ENCODE assay signal across 1 cellular context in the genomic region with DNA sequence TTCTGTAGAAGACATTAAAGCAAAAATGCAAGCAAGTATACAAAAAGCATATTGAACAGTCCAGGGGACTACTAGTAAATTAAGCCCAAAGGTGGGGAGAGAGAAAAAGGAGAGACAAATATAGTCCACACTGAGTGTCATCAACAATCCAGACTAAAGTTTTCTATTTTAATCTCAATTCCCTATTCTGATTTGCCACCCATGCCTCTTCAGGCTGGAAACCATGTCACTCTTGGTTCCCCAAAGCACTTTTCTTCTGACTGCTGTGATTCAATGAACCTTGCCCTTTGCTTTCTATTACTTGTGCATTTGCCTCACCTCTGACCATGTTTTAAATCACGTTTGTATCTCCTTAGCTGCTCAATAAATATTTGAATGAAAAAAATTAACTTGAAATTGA.
TF ChIP-seq lines count a peak whose summit lies in the region.

No MANE protein-coding gene starts in this region.

TF ChIP-seq in HepG2, 621 proteins besides CTCF, POLR2A, EP300 and RAD21 (continued from another document):
- TF ChIP-seq, protein P1, sequence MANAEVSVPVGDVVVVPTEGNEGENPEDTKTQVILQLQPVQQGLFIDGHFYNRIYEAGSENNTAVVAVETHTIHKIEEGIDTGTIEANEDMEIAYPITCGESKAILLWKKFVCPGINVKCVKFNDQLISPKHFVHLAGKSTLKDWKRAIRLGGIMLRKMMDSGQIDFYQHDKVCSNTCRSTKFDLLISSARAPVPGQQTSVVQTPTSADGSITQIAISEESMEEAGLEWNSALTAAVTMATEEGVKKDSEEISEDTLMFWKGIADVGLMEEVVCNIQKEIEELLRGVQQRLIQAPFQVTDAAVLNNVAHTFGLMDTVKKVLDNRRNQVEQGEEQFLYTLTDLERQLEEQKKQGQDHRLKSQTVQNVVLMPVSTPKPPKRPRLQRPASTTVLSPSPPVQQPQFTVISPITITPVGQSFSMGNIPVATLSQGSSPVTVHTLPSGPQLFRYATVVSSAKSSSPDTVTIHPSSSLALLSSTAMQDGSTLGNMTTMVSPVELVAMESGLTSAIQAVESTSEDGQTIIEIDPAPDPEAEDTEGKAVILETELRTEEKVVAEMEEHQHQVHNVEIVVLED (CRISPR knock-in tag; IDR thresholded peaks at IDR 0.05; ENCODE audit: borderline replicate concordance): no peak
- TF ChIP-seq DNMT3B (CRISPR knock-in tag; conservative IDR thresholded peaks at IDR 0.05) (no peak), KLF15 (CRISPR knock-in tag; IDR thresholded peaks at IDR 0.05; ENCODE audit: borderline replicate concordance) (no peak), SNRNP70 (IDR thresholded peaks at IDR 0.05; ENCODE audit: low read depth, low read length) (no peak), SNAPC2 (CRISPR knock-in tag; IDR thresholded peaks at IDR 0.05) (no peak), ZNF703 (CRISPR knock-in tag; IDR thresholded peaks at IDR 0.05; ENCODE audit: borderline replicate concordance) (no peak), MIER3 (CRISPR knock-in tag; IDR thresholded peaks at IDR 0.05; ENCODE audit: borderline replicate concordance) (no peak)
- TF ChIP-seq, protein P2, sequence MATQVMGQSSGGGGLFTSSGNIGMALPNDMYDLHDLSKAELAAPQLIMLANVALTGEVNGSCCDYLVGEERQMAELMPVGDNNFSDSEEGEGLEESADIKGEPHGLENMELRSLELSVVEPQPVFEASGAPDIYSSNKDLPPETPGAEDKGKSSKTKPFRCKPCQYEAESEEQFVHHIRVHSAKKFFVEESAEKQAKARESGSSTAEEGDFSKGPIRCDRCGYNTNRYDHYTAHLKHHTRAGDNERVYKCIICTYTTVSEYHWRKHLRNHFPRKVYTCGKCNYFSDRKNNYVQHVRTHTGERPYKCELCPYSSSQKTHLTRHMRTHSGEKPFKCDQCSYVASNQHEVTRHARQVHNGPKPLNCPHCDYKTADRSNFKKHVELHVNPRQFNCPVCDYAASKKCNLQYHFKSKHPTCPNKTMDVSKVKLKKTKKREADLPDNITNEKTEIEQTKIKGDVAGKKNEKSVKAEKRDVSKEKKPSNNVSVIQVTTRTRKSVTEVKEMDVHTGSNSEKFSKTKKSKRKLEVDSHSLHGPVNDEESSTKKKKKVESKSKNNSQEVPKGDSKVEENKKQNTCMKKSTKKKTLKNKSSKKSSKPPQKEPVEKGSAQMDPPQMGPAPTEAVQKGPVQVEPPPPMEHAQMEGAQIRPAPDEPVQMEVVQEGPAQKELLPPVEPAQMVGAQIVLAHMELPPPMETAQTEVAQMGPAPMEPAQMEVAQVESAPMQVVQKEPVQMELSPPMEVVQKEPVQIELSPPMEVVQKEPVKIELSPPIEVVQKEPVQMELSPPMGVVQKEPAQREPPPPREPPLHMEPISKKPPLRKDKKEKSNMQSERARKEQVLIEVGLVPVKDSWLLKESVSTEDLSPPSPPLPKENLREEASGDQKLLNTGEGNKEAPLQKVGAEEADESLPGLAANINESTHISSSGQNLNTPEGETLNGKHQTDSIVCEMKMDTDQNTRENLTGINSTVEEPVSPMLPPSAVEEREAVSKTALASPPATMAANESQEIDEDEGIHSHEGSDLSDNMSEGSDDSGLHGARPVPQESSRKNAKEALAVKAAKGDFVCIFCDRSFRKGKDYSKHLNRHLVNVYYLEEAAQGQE (IDR thresholded peaks at IDR 0.05; ENCODE audit: borderline replicate concordance in 1 of 2, low read depth in 1 of 2, low read length in 2 of 2): no peak
- TF ChIP-seq, protein P3, sequence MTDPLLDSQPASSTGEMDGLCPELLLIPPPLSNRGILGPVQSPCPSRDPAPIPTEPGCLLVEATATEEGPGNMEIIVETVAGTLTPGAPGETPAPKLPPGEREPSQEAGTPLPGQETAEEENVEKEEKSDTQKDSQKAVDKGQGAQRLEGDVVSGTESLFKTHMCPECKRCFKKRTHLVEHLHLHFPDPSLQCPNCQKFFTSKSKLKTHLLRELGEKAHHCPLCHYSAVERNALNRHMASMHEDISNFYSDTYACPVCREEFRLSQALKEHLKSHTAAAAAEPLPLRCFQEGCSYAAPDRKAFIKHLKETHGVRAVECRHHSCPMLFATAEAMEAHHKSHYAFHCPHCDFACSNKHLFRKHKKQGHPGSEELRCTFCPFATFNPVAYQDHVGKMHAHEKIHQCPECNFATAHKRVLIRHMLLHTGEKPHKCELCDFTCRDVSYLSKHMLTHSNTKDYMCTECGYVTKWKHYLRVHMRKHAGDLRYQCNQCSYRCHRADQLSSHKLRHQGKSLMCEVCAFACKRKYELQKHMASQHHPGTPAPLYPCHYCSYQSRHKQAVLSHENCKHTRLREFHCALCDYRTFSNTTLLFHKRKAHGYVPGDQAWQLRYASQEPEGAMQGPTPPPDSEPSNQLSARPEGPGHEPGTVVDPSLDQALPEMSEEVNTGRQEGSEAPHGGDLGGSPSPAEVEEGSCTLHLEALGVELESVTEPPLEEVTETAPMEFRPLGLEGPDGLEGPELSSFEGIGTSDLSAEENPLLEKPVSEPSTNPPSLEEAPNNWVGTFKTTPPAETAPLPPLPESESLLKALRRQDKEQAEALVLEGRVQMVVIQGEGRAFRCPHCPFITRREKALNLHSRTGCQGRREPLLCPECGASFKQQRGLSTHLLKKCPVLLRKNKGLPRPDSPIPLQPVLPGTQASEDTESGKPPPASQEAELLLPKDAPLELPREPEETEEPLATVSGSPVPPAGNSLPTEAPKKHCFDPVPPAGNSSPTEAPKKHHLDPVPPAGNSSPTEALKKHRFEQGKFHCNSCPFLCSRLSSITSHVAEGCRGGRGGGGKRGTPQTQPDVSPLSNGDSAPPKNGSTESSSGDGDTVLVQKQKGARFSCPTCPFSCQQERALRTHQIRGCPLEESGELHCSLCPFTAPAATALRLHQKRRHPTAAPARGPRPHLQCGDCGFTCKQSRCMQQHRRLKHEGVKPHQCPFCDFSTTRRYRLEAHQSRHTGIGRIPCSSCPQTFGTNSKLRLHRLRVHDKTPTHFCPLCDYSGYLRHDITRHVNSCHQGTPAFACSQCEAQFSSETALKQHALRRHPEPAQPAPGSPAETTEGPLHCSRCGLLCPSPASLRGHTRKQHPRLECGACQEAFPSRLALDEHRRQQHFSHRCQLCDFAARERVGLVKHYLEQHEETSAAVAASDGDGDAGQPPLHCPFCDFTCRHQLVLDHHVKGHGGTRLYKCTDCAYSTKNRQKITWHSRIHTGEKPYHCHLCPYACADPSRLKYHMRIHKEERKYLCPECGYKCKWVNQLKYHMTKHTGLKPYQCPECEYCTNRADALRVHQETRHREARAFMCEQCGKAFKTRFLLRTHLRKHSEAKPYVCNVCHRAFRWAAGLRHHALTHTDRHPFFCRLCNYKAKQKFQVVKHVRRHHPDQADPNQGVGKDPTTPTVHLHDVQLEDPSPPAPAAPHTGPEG (CRISPR knock-in tag; IDR thresholded peaks at IDR 0.05): no peak
- TF ChIP-seq, protein P4, sequence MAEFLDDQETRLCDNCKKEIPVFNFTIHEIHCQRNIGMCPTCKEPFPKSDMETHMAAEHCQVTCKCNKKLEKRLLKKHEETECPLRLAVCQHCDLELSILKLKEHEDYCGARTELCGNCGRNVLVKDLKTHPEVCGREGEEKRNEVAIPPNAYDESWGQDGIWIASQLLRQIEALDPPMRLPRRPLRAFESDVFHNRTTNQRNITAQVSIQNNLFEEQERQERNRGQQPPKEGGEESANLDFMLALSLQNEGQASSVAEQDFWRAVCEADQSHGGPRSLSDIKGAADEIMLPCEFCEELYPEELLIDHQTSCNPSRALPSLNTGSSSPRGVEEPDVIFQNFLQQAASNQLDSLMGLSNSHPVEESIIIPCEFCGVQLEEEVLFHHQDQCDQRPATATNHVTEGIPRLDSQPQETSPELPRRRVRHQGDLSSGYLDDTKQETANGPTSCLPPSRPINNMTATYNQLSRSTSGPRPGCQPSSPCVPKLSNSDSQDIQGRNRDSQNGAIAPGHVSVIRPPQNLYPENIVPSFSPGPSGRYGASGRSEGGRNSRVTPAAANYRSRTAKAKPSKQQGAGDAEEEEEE (CRISPR knock-in tag; IDR thresholded peaks at IDR 0.05; ENCODE audit: borderline replicate concordance): no peak
TF ChIP-seq in HepG2: peak in this region for 0.
